25 cellular contexts compared by ENCODE assay signal in the genomic region with DNA sequence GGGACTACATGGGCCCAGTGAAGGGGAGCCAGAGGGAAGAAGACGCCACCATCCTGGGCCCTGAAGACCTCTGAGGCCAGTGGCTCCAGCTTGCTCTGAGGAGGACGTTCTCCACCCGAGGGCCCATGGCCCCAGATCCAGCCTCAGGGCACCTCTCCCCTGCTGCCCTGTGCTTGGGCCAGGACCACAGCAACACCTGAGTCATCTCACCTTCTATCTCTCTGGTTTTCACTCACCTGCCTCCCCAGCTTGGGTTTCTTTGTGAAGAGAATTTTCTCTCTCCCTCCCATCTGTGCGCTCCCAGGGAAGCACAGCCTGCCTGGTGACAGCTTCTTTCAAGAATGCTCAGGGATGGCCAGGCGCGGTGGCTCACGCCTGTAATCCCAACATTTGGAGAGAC. TPM values are rescaled to one million over a fixed set of nuclear protein-coding genes. Genes with fewer than 3 reads are reported as not detected.
A peak's percentile ranks its signal among the peaks of the same experiment; 100 is the strongest.
DNase-seq lines count a peak whose midpoint lies in the region; ATAC-seq, FAIRE-seq and TF ChIP-seq lines count a peak whose summit lies in the region.
"Had no signal": no experiment of that assay in that cellular context is flagged by ENCODE, and none has a peak within 500 bp of the region (broad histone marks: within the 10 kb centered on the region; RNA-seq: fewer than 3 reads in every experiment).

No MANE protein-coding gene starts in this region.

- H3K36me3 ChIP-seq in HepG2 (replicated peaks in 1 of 2; ENCODE audit: control insufficient read depth in 1 of 2, insufficient read depth in 2 of 2, low read length in 2 of 2) (no peaks in the 10 kb centered on the region), right lobe of liver (no peaks in the 10 kb centered on the region), H1 (ENCODE audit: control insufficient read depth in 2 of 4, insufficient read depth in 4 of 4, low read length in 3 of 4) (no peaks in the 10 kb centered on the region), neutrophil (no peaks in the 10 kb centered on the region)
- H3K36me3 ChIP-seq: BE2C, Peyer's patch had no signal

- in situ Hi-C loops in HepG2 (cut with HindIII; ENCODE audit: extremely low pct_ligation_motif_present, low pct_unique_long_range_greater_than_20kb): no loop called here

- H4K91ac ChIP-seq in H1 (replicated peaks; ENCODE audit: insufficient read length, low read length): no peak overlapping the region

- H3K4me2 ChIP-seq in HepG2 (ENCODE audit: low read depth, low read length) (no peak overlapping the region), H1 (ENCODE audit: insufficient read depth in 1 of 2, low read depth in 2 of 2, low read length in 2 of 2) (no peak overlapping the region)

- no peak overlapping the region for H3K27ac ChIP-seq in HepG2 (ENCODE audit: extremely low read length, insufficient read depth, low read length)
- H3K27ac ChIP-seq in right lobe of liver: no peak overlapping the region
- no peak overlapping the region for H3K27ac ChIP-seq in H1 (ENCODE audit: low read depth, low read length)
- H3K27ac ChIP-seq in neutrophil: peak overlapping the region; percentile 95
- H3K27ac ChIP-seq: Peyer's patch had no signal

- no peak overlapping the region; the same call in 1 of the 2 replicates for H2BK5ac ChIP-seq in H1 (ENCODE audit: low read depth, low read length)

- peak overlapping the region; percentile 29; the same call in 1 of the 2 replicates for H2BK15ac ChIP-seq in H1 (ENCODE audit: low read length)

- no peak for TF ChIP-seq EP300 in HepG2 (IDR thresholded peaks at IDR 0.05; ENCODE audit: low read depth in 2 of 2, low read length in 2 of 2)
- TF ChIP-seq EP300 in HepG2 (CRISPR knock-in tag; IDR thresholded peaks at IDR 0.05; ENCODE audit: borderline replicate concordance): no peak
- no peak for TF ChIP-seq EP300 in H1 (IDR thresholded peaks at IDR 0.05; ENCODE audit: borderline replicate concordance in 1 of 2, low read depth in 2 of 2, low read length in 2 of 2)

- H3K9me3 ChIP-seq in HepG2 (ENCODE audit: low read length) (no peaks in the 10 kb centered on the region), right lobe of liver (no peaks in the 10 kb centered on the region), H1 (ENCODE audit: insufficient read depth in 2 of 2, low read depth in 1 of 2, low read length in 1 of 2) (no peaks in the 10 kb centered on the region), neutrophil (no peaks in the 10 kb centered on the region)
- H3K9me3 ChIP-seq: BE2C, Peyer's patch had no signal

- no TSS peak for BruUV-seq in HepG2 (replicated peaks; lab: Mats Ljungman, UMichigan)

- CTCF ChIA-PET in HepG2 (lab: Yijun Ruan, JAX; ENCODE audit: low intra/inter-chr PET ratio, low total read pairs) (no interaction called here), H1 (lab: Charles Lee; ENCODE audit: partially characterized antibody) (interaction anchor here (0.7 to 8.8 kb wide), 12 partner anchors 10 to 551 kb away, joined by 3 to 65 read pairs (median 11); no protein-coding TSS in a partner anchor)

- H3K4me3 ChIP-seq in HepG2 (replicated peaks in 1 of 3; ENCODE audit: insufficient read depth in 1 of 3, low read depth in 2 of 3, low read length in 3 of 3) (no peak overlapping the region), right lobe of liver (no peak overlapping the region), H1 (ENCODE audit: extremely low read depth in 1 of 4, insufficient read depth in 2 of 4, low read depth in 3 of 4, low read length in 4 of 4) (no peak overlapping the region), neutrophil (ENCODE audit: low read depth in 1 of 2, low read length in 1 of 2) (peak overlapping the region in 1 of 2 experiments; percentile 43)
- H3K4me3 ChIP-seq: GM12878, Peyer's patch had no signal

- POLR2A ChIA-PET in HepG2 (lab: Yijun Ruan, JAX): interaction anchor here (9.9 kb wide), 1 partner anchor 14 kb away, joined by 83 read pairs; no protein-coding TSS in a partner anchor
- POLR2A ChIA-PET in H1 (lab: Charles Lee; ENCODE audit: partially characterized antibody): interaction anchor here (1.1 to 4.9 kb wide), 5 partner anchors 9 to 29 kb away, joined by 3 to 30 read pairs (median 4); a partner anchor contains a TSS

- H3K27me3 ChIP-seq in HepG2 (ENCODE audit: control insufficient read depth in 1 of 2, insufficient read depth in 2 of 2, low read length in 2 of 2) (no peaks in the 10 kb centered on the region), right lobe of liver (no peaks in the 10 kb centered on the region), H1 (replicated peaks in 1 of 4; ENCODE audit: control insufficient read depth in 3 of 4, extremely low read depth in 1 of 4, insufficient read depth in 3 of 4, low read length in 3 of 4) (no peaks in the 10 kb centered on the region), neutrophil (no peaks in the 10 kb centered on the region)
- H3K27me3 ChIP-seq: BE2C, Peyer's patch had no signal

- H3K9ac ChIP-seq in HepG2 (ENCODE audit: insufficient read depth, low read depth, low read length) (no peak overlapping the region), H1 (replicated peaks in 1 of 4; ENCODE audit: extremely low read depth in 1 of 4, low read depth in 3 of 4, low read length in 3 of 4) (no peak overlapping the region)

- H2BK120ac ChIP-seq in H1 (replicated peaks; ENCODE audit: low read depth, low read length): no peak overlapping the region

- WGBS in HepG2 (ENCODE audit: low lambda C conversion rate): 78% methylated on average over 7 of the region's 7 CpGs
- WGBS in right lobe of liver (ENCODE audit: insufficient coverage, low coverage, low lambda C conversion rate, missing lambda C conversion rate): no CpG with 5 or more reads among the region's 7 CpGs
- 95% methylated on average over 7 of the region's 7 CpGs; no CpG with 5 or more reads in 1 of the 2 experiments for WGBS in H1 (ENCODE audit: extremely low coverage in 1 of 2, insufficient coverage in 1 of 2, insufficient read length in 1 of 2, insufficient replicate concordance in 2 of 2, low coverage in 1 of 2, low lambda C conversion rate in 2 of 2, missing lambda C conversion rate in 1 of 2), 2 experiments

- no peak overlapping the region for H3K18ac ChIP-seq in H1 (ENCODE audit: extremely low read depth, low read length)

- no peak overlapping the region for H4K8ac ChIP-seq in H1 (ENCODE audit: extremely low read depth, insufficient read depth, low read length)

- 0 out of 2 replicates have a peak overlapping the region, but pooled peaks have one; percentile 39 for H2AK5ac ChIP-seq in H1 (ENCODE audit: low read depth, low read length)

- DNase-seq in HepG2 (ENCODE audit: low spot score) (no peak), right lobe of liver (no peak), H1 (ENCODE audit: low read depth in 1 of 2, low spot score in 2 of 2) (no peak), NCI-H1092 (lab: John Stamatoyannopoulos, UW) (no peak), foreskin melanocyte (no peak)
- DNase-seq: BE2C; CD4-positive, alpha-beta T cell; COR-L47; DMS 273 treated with DMSO at 0.1 percent for 48 hours; DND-41; HCEC 1CT; MV-4-11; NCI-H1694; NCI-H2081; NCI-H2171; NCI-H345; NCI-H524; NCI-H774; NK-92 treated with Interleukin-12 subunit alpha and Interleukin-12 subunit beta, amount 100 ng/mL, for 24 hours; Peyer's patch had no signal

- 0 out of 2 replicates have a peak overlapping the region, but pooled peaks have one; percentile 17 for H2BK12ac ChIP-seq in H1 (ENCODE audit: low read depth, low read length)

- TF ChIP-seq CTCF in HepG2 (CRISPR knock-in tag; IDR thresholded peaks at IDR 0.05): no peak
- no peak for TF ChIP-seq CTCF in right lobe of liver (IDR thresholded peaks at IDR 0.05)
- no peak for TF ChIP-seq CTCF in H1 (IDR thresholded peaks at IDR 0.05; ENCODE audit: control extremely low read depth in 1 of 3, insufficient read depth in 1 of 3, low read depth in 1 of 3, low read length in 3 of 3)
- no peak for TF ChIP-seq CTCF in neutrophil (IDR thresholded peaks at IDR 0.05)

- no peak overlapping the region for H3K14ac ChIP-seq in H1 (ENCODE audit: insufficient read length)

- no peak overlapping the region for H3K23ac ChIP-seq in H1 (ENCODE audit: insufficient read length)

- H4K20me1 ChIP-seq in HepG2 (ENCODE audit: insufficient read depth, low read length): no peaks in the 10 kb centered on the region
- H4K20me1 ChIP-seq in H1 (replicated peaks in 1 of 2; ENCODE audit: control insufficient read depth in 1 of 2, insufficient read depth in 2 of 2, low read length in 2 of 2): no peaks in the 10 kb centered on the region

- H3K79me1 ChIP-seq in H1 (ENCODE audit: low read depth, low read length): no peaks in the 10 kb centered on the region

- ATAC-seq in HepG2 (no peak), right lobe of liver (no peak), HG03571 (IDR thresholded peaks at IDR 0.05; ENCODE audit: unreplicated experiment) (no peak)
- ATAC-seq: GM12878, SK-N-SH treated with all-trans-retinoic acid at 6 μM for 48 hours had no signal

- H3K4me1 ChIP-seq in HepG2 (ENCODE audit: insufficient read depth, low read length) (peaks cover 48% of the 10 kb centered on the region), right lobe of liver (peaks cover 0 to 5% (median 0%) of the 10 kb centered on the region in 4 donors), H1 (replicated peaks in 1 of 4; ENCODE audit: control insufficient read depth in 3 of 4, insufficient read depth in 4 of 4, low read length in 3 of 4) (peaks cover 0 to 9% (median 3%) of the 10 kb centered on the region in 4 experiments; a peak in 3 of 7 replicates), neutrophil (ENCODE audit: control insufficient read depth in 1 of 2, insufficient read depth in 1 of 2, low read depth in 1 of 2, low read length in 1 of 2) (peaks cover 60 to 63% of the 10 kb centered on the region in 2 experiments)
- H3K4me1 ChIP-seq: BE2C had no signal

- no peak overlapping the region for H3K56ac ChIP-seq in H1 (replicated peaks; ENCODE audit: insufficient read length, low read depth, low read length)

- TF ChIP-seq RAD21 in HepG2 (CRISPR knock-in tag; IDR thresholded peaks at IDR 0.05): no peak
- no peak for TF ChIP-seq RAD21 in H1 (IDR thresholded peaks at IDR 0.05 in 1 of 2, conservative IDR thresholded peaks at IDR 0.05 in 1 of 2; ENCODE audit: low read depth in 2 of 2, low read length in 2 of 2)

- FAIRE-seq in HepG2 (lab: Jason Lieb, UNC): no peak
- FAIRE-seq in H1 (lab: Jason Lieb, UNC): no peak
- FAIRE-seq: A204.1, GM12878 had no signal

- H3K23me2 ChIP-seq in H1 (ENCODE audit: low read depth, low read length): no peaks in the 10 kb centered on the region

- no peak overlapping the region for H4K5ac ChIP-seq in H1 (ENCODE audit: insufficient read length, low read depth, low read length)

- H3K79me2 ChIP-seq in HepG2 (ENCODE audit: insufficient read depth, low read length) (no peaks in the 10 kb centered on the region), H1 (ENCODE audit: control insufficient read depth in 1 of 2, insufficient read depth in 2 of 2, low read length in 2 of 2) (no peaks in the 10 kb centered on the region)

- no peak overlapping the region for H3K4ac ChIP-seq in H1 (replicated peaks; ENCODE audit: insufficient read length, low read depth, low read length)

- peak overlapping the region; percentile 23; the same call in 1 of the 2 replicates for H2BK20ac ChIP-seq in H1 (ENCODE audit: low read length)

- intact Hi-C loops in HepG2 (cut with micrococcal nuclease; ENCODE audit: unreplicated experiment) (no loop called here), right lobe of liver (cut with DNase I) (no loop called here)

- TF ChIP-seq POLR2A in HepG2 (IDR thresholded peaks at IDR 0.05; ENCODE audit: insufficient read depth in 1 of 2, low read depth in 2 of 2, low read length in 2 of 2): no peak
- TF ChIP-seq POLR2A in right lobe of liver (IDR thresholded peaks at IDR 0.05): no peak
- TF ChIP-seq POLR2A in H1 (IDR thresholded peaks at IDR 0.05; ENCODE audit: control extremely low read depth in 1 of 2, low read depth in 2 of 2, low read length in 2 of 2): no peak

- no peak overlapping the region for H2AFZ ChIP-seq in HepG2 (ENCODE audit: low read length)
- no peak overlapping the region for H2AFZ ChIP-seq in H1 (ENCODE audit: low read length)

RNA-seq across cellular contexts. Expression of a gene that starts 19.8 kb away (rescaled TPM):
- 21.8 and 32.5 TPM in 2 replicates for total RNA-seq in HepG2 (2016; rRNA removed; fragmentation: Illumina TruSeq; extraction: Trizol)
- 10.9 and 11.1 TPM in 2 replicates for total RNA-seq in HepG2 (2016; cell fraction: cytosol; rRNA removed; fragmentation: Illumina TruSeq; extraction: Trizol; ENCODE audit: low read depth)
- 20.7 and 30.7 TPM in 2 replicates for total RNA-seq in HepG2 (2016; cell fraction: insoluble cytoplasmic fraction; rRNA removed; fragmentation: Illumina TruSeq; extraction: Trizol)
- 45.2 and 45.6 TPM in 2 replicates for total RNA-seq in HepG2 (2016; cell fraction: membrane; rRNA removed; fragmentation: Illumina TruSeq; extraction: Trizol)
- total RNA-seq in HepG2 (2016; cell fraction: nucleus; rRNA removed; fragmentation: Illumina TruSeq; extraction: Trizol): 28.9 and 31.5 TPM in 2 replicates
- polyA plus RNA-seq in HepG2 (2011; rRNA removed): 11.2 and 12.5 TPM in 2 replicates
- 6.8 and 9.1 TPM in 2 replicates for polyA plus RNA-seq in HepG2 (2011; cell fraction: cytosol; rRNA removed)
- polyA plus RNA-seq in HepG2 (2011; cell fraction: nucleus; rRNA removed): 13.5 and 16.7 TPM in 2 replicates
- polyA plus RNA-seq in HepG2 (2012): 52.4 and 60.8 TPM in 2 replicates
- 10.6 and 12.4 TPM in 2 replicates for polyA plus RNA-seq in HepG2 (2016; cell fraction: cytosol; fragmentation: Illumina TruSeq; extraction: Trizol; ENCODE audit: low read depth)
- polyA plus RNA-seq in HepG2 (2016; cell fraction: insoluble cytoplasmic fraction; fragmentation: Illumina TruSeq; extraction: Trizol; ENCODE audit: low read depth): 78.1 and 90.4 TPM in 2 replicates
- 44.3 and 47.5 TPM in 2 replicates for polyA plus RNA-seq in HepG2 (2016; cell fraction: membrane; fragmentation: Illumina TruSeq; extraction: Trizol; ENCODE audit: low read depth)
- 95.3 and 99.0 TPM in 2 replicates for polyA plus RNA-seq in HepG2 (2016; cell fraction: nucleus; fragmentation: Illumina TruSeq; extraction: Trizol; ENCODE audit: insufficient read depth, low read depth)
- polyA minus RNA-seq in HepG2 (2011; rRNA and poly(A)+ RNA removed; ENCODE audit: low replicate concordance): 3.9 and 12.4 TPM in 2 replicates
- polyA minus RNA-seq in HepG2 (2011; cell fraction: cytosol; rRNA and poly(A)+ RNA removed): 25.5 and 27.1 TPM in 2 replicates
- 10.1 and 12.1 TPM in 2 replicates for polyA minus RNA-seq in HepG2 (2011; cell fraction: nucleus; rRNA and poly(A)+ RNA removed)
- 10 to 100 TPM; 20.8 to 50.0 (median 33.6) TPM for total RNA-seq in right lobe of liver
- 102 and 109 TPM in 2 replicates for total RNA-seq in H1 (2021; fragmentation: NEBNext Ultra II Directional; extraction: Animal tissue kit (Norgen Biotek cat#: 25700))
- polyA plus RNA-seq in H1 (2011; rRNA removed): 13.4 and 15.6 TPM in 2 replicates
- polyA plus RNA-seq in H1 (2011; cell fraction: cytosol; rRNA removed): 10.6 TPM
- polyA plus RNA-seq in H1 (2011; cell fraction: nucleus; rRNA removed): 10.7 TPM
- polyA plus RNA-seq in H1 (2012, experiment 1 of 2): 31.8 to 48.4 TPM (median 38.8 TPM) in 4 replicates
- polyA plus RNA-seq in H1 (2012, experiment 2 of 2): 44.9 TPM
- 57.0 TPM for polyA plus RNA-seq in H1 (2013, experiment 1 of 2)
- polyA plus RNA-seq in H1 (2013, experiment 2 of 2): 62.5 TPM
- 4.5 and 4.8 TPM in 2 replicates for polyA minus RNA-seq in H1 (2011; rRNA and poly(A)+ RNA removed)
- 29.6 TPM for polyA minus RNA-seq in H1 (2011; cell fraction: cytosol; rRNA and poly(A)+ RNA removed)
- polyA minus RNA-seq in H1 (2011; cell fraction: nucleus; rRNA and poly(A)+ RNA removed): 20.3 TPM
